27 cellular contexts compared by ENCODE assay signal in genomic region chr5:73776405-73776804, GRCh38.
"Had no signal": no experiment of that assay in that cellular context is flagged by ENCODE, and none has a peak within 500 bp of the region (broad histone marks: within the 10 kb centered on the region; RNA-seq: fewer than 3 reads in every experiment).

No MANE protein-coding gene starts in this region.

- H3K4me3 ChIP-seq: ascending aorta, cardiac muscle cell had no signal

- DNase-seq: activated CD4-positive, alpha-beta memory T cell treated with anti-CD3 and anti-CD28 coated beads, Interleukin-2, amount 10 ng/mL, durations not matched to agents 7 days and 5 days; activated CD4-positive, alpha-beta T cell treated with anti-CD3 and anti-CD28 coated beads for 1 hour; activated CD4-positive, alpha-beta T cell treated with anti-CD3 and anti-CD28 coated beads for 36 hours; activated CD4-positive, alpha-beta T cell treated with anti-CD3 and anti-CD28 coated beads for 48 hours; activated CD4-positive, alpha-beta T cell treated with anti-CD3 and anti-CD28 coated beads, Interleukin-2, amount 10 ng/mL, durations not matched to agents 7 days and 5 days; activated CD4-positive, alpha-beta T cell treated with anti-CD3 and anti-CD28 coated beads, Interleukin-2, amount 50 U/mL, for 48 hours; activated CD4-positive, CD25-positive, alpha-beta regulatory T cell; activated CD8-positive, alpha-beta memory T cell treated with anti-CD3 and anti-CD28 coated beads for 24 hours; activated CD8-positive, alpha-beta memory T cell treated with anti-CD3 and anti-CD28 coated beads, Interleukin-2, amount 10 ng/mL, durations not matched to agents 7 days and 5 days; activated CD8-positive, alpha-beta memory T cell treated with anti-CD3 and anti-CD28 coated beads, Interleukin-2, amount 50 U/mL, for 48 hours; activated CD8-positive, alpha-beta T cell treated with anti-CD3 and anti-CD28 coated beads, Interleukin-2, amount 10 ng/mL, durations not matched to agents 7 days and 5 days; activated effector memory CD4-positive, alpha-beta T cell treated with Interleukin-2 at 50 U/mL for 16 hours; activated gamma-delta T cell; activated naive CD4-positive, alpha-beta T cell treated with anti-CD3 and anti-CD28 coated beads, Interleukin-2, amount 10 ng/mL, durations not matched to agents 7 days and 5 days; activated naive CD4-positive, alpha-beta T cell treated with Interleukin-2 at 50 U/mL for 16 hours; activated naive CD8-positive, alpha-beta T cell treated with anti-CD3 and anti-CD28 coated beads, Interleukin-2, amount 10 ng/mL, durations not matched to agents 7 days and 5 days; activated naive CD8-positive, alpha-beta T cell treated with anti-CD3 and anti-CD28 coated beads, Interleukin-2, amount 50 U/mL, for 24 hours; activated T-cell treated with anti-CD3 and anti-CD28 coated beads, Interleukin-2, amount 50 U/mL, for 24 hours; activated T-cell treated with anti-CD3 and anti-CD28 coated beads, Interleukin-2, amount 50 U/mL, for 48 hours; amygdala; anterior cingulate cortex; cerebellar nuclear complex; T-helper 2 cell; T-helper 9 cell; WERI-Rb-1 had no signal
